Comparison of ENCODE assay signal across 8 cellular contexts in the genomic region with DNA sequence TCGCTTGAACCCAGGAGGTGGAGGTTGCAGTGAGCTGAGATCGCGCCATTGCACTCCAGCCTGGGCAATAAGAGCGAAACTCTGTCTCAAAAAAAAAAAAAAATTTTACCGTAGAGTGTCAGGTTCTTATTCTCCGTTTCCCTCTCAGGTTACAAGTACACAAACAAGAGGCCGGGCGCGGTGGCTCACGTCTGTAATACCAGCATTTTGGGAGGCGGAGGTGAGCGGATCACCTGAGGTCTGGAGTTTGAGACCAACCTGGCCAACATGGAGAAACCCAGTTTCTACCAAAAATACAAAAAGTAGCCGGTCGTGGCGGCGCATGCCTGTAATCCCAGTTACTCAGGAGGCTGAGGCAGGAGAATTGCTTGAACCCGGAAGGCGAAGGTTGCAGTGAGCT. TPM values are rescaled to one million over a fixed set of nuclear protein-coding genes. Genes with fewer than 3 reads are reported as not detected.
DNase-seq lines count a peak whose midpoint lies in the region; ATAC-seq and TF ChIP-seq lines count a peak whose summit lies in the region.
"Not testable (repeated sequence)": the region's sequence is repeated elsewhere in the genome, so short reads cannot be mapped to it uniquely, and the experiment has no call there.

No MANE protein-coding gene starts in this region.

- H3K9me3 Mint-ChIP-seq in activated naive CD4-positive, alpha-beta T cell treated with anti-CD3 and anti-CD28 coated beads, Interleukin-2, amount 10 ng/mL, durations not matched to agents 7 days and 5 days, result peaks cover 19% of the 10 kb centered on the region
- H3K9me3 Mint-ChIP-seq in naive thymus-derived CD8-positive, alpha-beta T cell; stimulated activated naive CD8-positive, alpha-beta T cell treated with anti-CD3 and anti-CD28 coated beads, Interleukin-15, Interleukin-2, amounts not matched to agents 100 ng/mL and 50 ng/mL, for 24 hours: not testable (repeated sequence)

- not testable (repeated sequence) for H4K20me1 ChIP-seq in PC-9 (ENCODE audit: insufficient read depth)

- not testable (repeated sequence) for ATAC-seq in naive thymus-derived CD8-positive, alpha-beta T cell

- H3K27me3 Mint-ChIP-seq in activated naive CD4-positive, alpha-beta T cell treated with anti-CD3 and anti-CD28 coated beads, Interleukin-2, amount 10 ng/mL, durations not matched to agents 7 days and 5 days; naive thymus-derived CD8-positive, alpha-beta T cell; stimulated activated naive CD8-positive, alpha-beta T cell treated with anti-CD3 and anti-CD28 coated beads, Interleukin-15, Interleukin-2, amounts not matched to agents 100 ng/mL and 50 ng/mL, for 24 hours: not testable (repeated sequence)

- not testable (repeated sequence) for H3K4me1 ChIP-seq in HEK293 (ENCODE audit: control insufficient read depth, insufficient read depth, low read length); ectodermal cell (ENCODE audit: control insufficient read depth, insufficient read depth, low read length); iPS DF 6.9 (ENCODE audit: control insufficient read depth, insufficient read depth, low read length)
- peaks cover 21% of the 10 kb centered on the region for H3K4me1 ChIP-seq in PC-9 (replicated peaks; ENCODE audit: insufficient read depth)

- peaks cover 0 to 24% of the 10 kb centered on the region in 2 experiments; a peak in 2 of 3 replicates for H3K36me3 ChIP-seq in HEK293 (ENCODE audit: control insufficient read depth in 2 of 2, insufficient read depth in 1 of 2, low read length in 2 of 2)
- H3K36me3 ChIP-seq in PC-9 (ENCODE audit: low read depth), result peaks cover 32% of the 10 kb centered on the region
- not testable (repeated sequence) for H3K36me3 ChIP-seq in ectodermal cell (ENCODE audit: control insufficient read depth, insufficient read depth, low read length); iPS DF 6.9 (ENCODE audit: control insufficient read depth, insufficient read depth, low read length)

- H3K9me2 ChIP-seq in PC-9 (ENCODE audit: insufficient read depth), result not testable (repeated sequence)

- peaks cover 43% of the 10 kb centered on the region for H3K36me3 Mint-ChIP-seq in activated naive CD4-positive, alpha-beta T cell treated with anti-CD3 and anti-CD28 coated beads, Interleukin-2, amount 10 ng/mL, durations not matched to agents 7 days and 5 days
- H3K36me3 Mint-ChIP-seq in naive thymus-derived CD8-positive, alpha-beta T cell, result peaks cover 0 to 34% (median 8%) of the 10 kb centered on the region in 3 donors
- H3K36me3 Mint-ChIP-seq in stimulated activated naive CD8-positive, alpha-beta T cell treated with anti-CD3 and anti-CD28 coated beads, Interleukin-15, Interleukin-2, amounts not matched to agents 100 ng/mL and 50 ng/mL, for 24 hours (ENCODE audit: low read depth), result peaks cover 22% of the 10 kb centered on the region

- H3K4me1 Mint-ChIP-seq in activated naive CD4-positive, alpha-beta T cell treated with anti-CD3 and anti-CD28 coated beads, Interleukin-2, amount 10 ng/mL, durations not matched to agents 7 days and 5 days, result peaks cover 38% of the 10 kb centered on the region
- H3K4me1 Mint-ChIP-seq in naive thymus-derived CD8-positive, alpha-beta T cell, result peaks cover 27 to 69% (median 58%) of the 10 kb centered on the region in 4 donors
- H3K4me1 Mint-ChIP-seq in stimulated activated naive CD8-positive, alpha-beta T cell treated with anti-CD3 and anti-CD28 coated beads, Interleukin-15, Interleukin-2, amounts not matched to agents 100 ng/mL and 50 ng/mL, for 24 hours (ENCODE audit: low read depth), result peaks cover 57% of the 10 kb centered on the region

- H3F3A ChIP-seq in PC-9 (ENCODE audit: insufficient read depth, low read depth), result peaks cover 14% of the 10 kb centered on the region

- CTCF ChIA-PET in HEK293 (lab: Yijun Ruan, JAX), result interaction anchor here (0.7 to 0.9 kb wide), 3 partner anchors 120 to 563 kb away, joined by 3 read pairs; no protein-coding TSS in a partner anchor
- CTCF ChIA-PET in PC-9 (lab: Charles Lee), result interaction anchor here (0.8 kb wide), 1 partner anchor 60 kb away, joined by 3 read pairs; a partner anchor contains a TSS
- CTCF ChIA-PET in activated naive CD4-positive, alpha-beta T cell treated with anti-CD3 and anti-CD28 coated beads, Interleukin-2, amount 10 ng/mL, durations not matched to agents 7 days and 5 days (lab: Charles Lee), result not testable (repeated sequence)

- POLR2A ChIA-PET in HEK293 (lab: Yijun Ruan, JAX), result interaction anchor here (0.7 to 1.2 kb wide), 5 partner anchors 44 to 479 kb away, joined by 3 to 8 read pairs (median 4); a partner anchor contains a TSS
- POLR2A ChIA-PET in PC-9 (lab: Charles Lee; ENCODE audit: unreplicated experiment), result interaction anchor here (0.6 kb wide), 1 partner anchor 61 kb away, joined by 4 read pairs; a partner anchor contains a TSS
- POLR2A ChIA-PET in naive thymus-derived CD8-positive, alpha-beta T cell (lab: Charles Lee), result interaction anchor here (0.5 to 2.8 kb wide), 6 partner anchors 53 to 991 kb away, joined by 3 to 17 read pairs (median 5); a partner anchor contains a TSS

- WGBS in ectodermal cell, 2 experiments, result 80% methylated on average over 18 of the region's 18 CpGs
- WGBS in iPS DF 6.9 (ENCODE audit: insufficient coverage, insufficient read length), result no CpG with 5 or more reads among the region's 18 CpGs

- peak overlapping the region; percentile 85 for H3K4me2 ChIP-seq in PC-9

- peak overlapping the region; percentile 91 for H3K4me3 Mint-ChIP-seq in activated naive CD4-positive, alpha-beta T cell treated with anti-CD3 and anti-CD28 coated beads, Interleukin-2, amount 10 ng/mL, durations not matched to agents 7 days and 5 days
- H3K4me3 Mint-ChIP-seq in naive thymus-derived CD8-positive, alpha-beta T cell, result peak overlapping the region; percentile 95 to 100 (median 98)
- H3K4me3 Mint-ChIP-seq in stimulated activated naive CD8-positive, alpha-beta T cell treated with anti-CD3 and anti-CD28 coated beads, Interleukin-15, Interleukin-2, amounts not matched to agents 100 ng/mL and 50 ng/mL, for 24 hours, result peak overlapping the region; percentile 100

- H3K27ac Mint-ChIP-seq in activated naive CD4-positive, alpha-beta T cell treated with anti-CD3 and anti-CD28 coated beads, Interleukin-2, amount 10 ng/mL, durations not matched to agents 7 days and 5 days, result peak overlapping the region; percentile 94
- peak overlapping the region; percentile 91 to 98 (median 96) for H3K27ac Mint-ChIP-seq in naive thymus-derived CD8-positive, alpha-beta T cell
- peak overlapping the region; percentile 90 for H3K27ac Mint-ChIP-seq in stimulated activated naive CD8-positive, alpha-beta T cell treated with anti-CD3 and anti-CD28 coated beads, Interleukin-15, Interleukin-2, amounts not matched to agents 100 ng/mL and 50 ng/mL, for 24 hours

- not testable (repeated sequence) for H3K9me3 ChIP-seq in HEK293 (ENCODE audit: control insufficient read depth, insufficient read depth, low read depth, low read length); ectodermal cell (ENCODE audit: control insufficient read depth, low read length); iPS DF 6.9 (ENCODE audit: control insufficient read depth, insufficient read depth, low read length)
- H3K9me3 ChIP-seq in PC-9 (ENCODE audit: insufficient read depth, low read depth), result peaks cover 23% of the 10 kb centered on the region; the same call in 1 of the 2 replicates

- peak overlapping the region; percentile 83 for H2AFZ ChIP-seq in PC-9

- TF ChIP-seq CTCF in AG10803 (conservative IDR thresholded peaks at IDR 0.05; ENCODE audit: low read length); HEK293 (tag by site-specific recombination; IDR thresholded peaks at IDR 0.05); PC-9 (conservative IDR thresholded peaks at IDR 0.05): not testable (repeated sequence)

- intact Hi-C loops in PC-9 (cut with micrococcal nuclease; ENCODE audit: unreplicated experiment), result loop anchor here (2.0 to 10.0 kb wide), 6 partner anchors 55 to 495 kb away; a partner anchor contains a TSS

- H3K27me3 ChIP-seq in PC-9 (ENCODE audit: insufficient read depth, low read depth); ectodermal cell (ENCODE audit: control insufficient read depth, insufficient read depth, low read length, poor library complexity, severe bottlenecking); iPS DF 6.9 (ENCODE audit: control insufficient read depth, insufficient read depth, low read length): not testable (repeated sequence)

- H3K4me3 ChIP-seq in AG10803 (ENCODE audit: low read length), result peak overlapping the region; percentile 86
- peak overlapping the region; percentile 90 for H3K4me3 ChIP-seq in HEK293 (ENCODE audit: low read depth, low read length)
- peak overlapping the region; percentile 67 for H3K4me3 ChIP-seq in PC-9
- peak overlapping the region; percentile 92 for H3K4me3 ChIP-seq in ectodermal cell (ENCODE audit: insufficient read depth, low read depth, low read length)
- H3K4me3 ChIP-seq in iPS DF 6.9 (ENCODE audit: low read length), result peak overlapping the region; percentile 92; the same call in 1 of the 2 replicates

- peak overlapping the region; percentile 84 for H3K27ac ChIP-seq in HEK293 (ENCODE audit: extremely low read depth, low read depth, low read length)
- peak overlapping the region; percentile 59; the same call in 1 of the 2 replicates for H3K27ac ChIP-seq in PC-9
- not testable (repeated sequence) for H3K27ac ChIP-seq in ectodermal cell (ENCODE audit: insufficient read depth, low read depth, low read length, poor library complexity, severe bottlenecking); iPS DF 6.9 (ENCODE audit: low read length)

- peaks cover 57% of the 10 kb centered on the region for H3K79me2 ChIP-seq in PC-9 (ENCODE audit: low read depth)

- DNase-seq in AG10803 (ENCODE audit: low read depth); activated naive CD4-positive, alpha-beta T cell treated with anti-CD3 and anti-CD28 coated beads, Interleukin-2, amount 10 ng/mL, durations not matched to agents 7 days and 5 days; iPS DF 6.9 (ENCODE audit: low read depth, low spot score): not testable (repeated sequence)
- peak; percentile 3 to 49 for DNase-seq in PC-9
- peak in 1 of 10 donors; percentile 2 for DNase-seq in naive thymus-derived CD8-positive, alpha-beta T cell

- not testable (repeated sequence) for BruUV-seq in PC-9 (replicated peaks; lab: Mats Ljungman, UMichigan)

RNA-seq across cellular contexts. Expression of a gene that starts 1.1 kb away (rescaled TPM):
- 8.3 and 14.8 TPM in 2 replicates for total RNA-seq in PC-9 (2021)
- 9.6 TPM for polyA plus RNA-seq in ectodermal cell (2013, experiment 1 of 4)
- 10.6 TPM for polyA plus RNA-seq in ectodermal cell (2013, experiment 2 of 4)
- 9.2 TPM for polyA plus RNA-seq in ectodermal cell (2013, experiment 3 of 4)
- 8.9 TPM for polyA plus RNA-seq in ectodermal cell (2013, experiment 4 of 4)
- total RNA-seq in naive thymus-derived CD8-positive, alpha-beta T cell, result 10 to 100 TPM; 35.4 to 38.4 TPM
- 10 to 100 TPM in 2 of 3 donors, 1 to 10 TPM in 1; 8.9 to 12.3 (median 10.0) TPM for polyA plus RNA-seq in naive thymus-derived CD8-positive, alpha-beta T cell
